12 cellular contexts compared by ENCODE assay signal in genomic region chr3:56776551-56776950, GRCh38. TPM values are rescaled to one million over a fixed set of nuclear protein-coding genes. Genes with fewer than 3 reads are reported as not detected.
A peak's percentile ranks its signal among the peaks of the same experiment; 100 is the strongest.
DNase-seq lines count a peak whose midpoint lies in the region; ATAC-seq and TF ChIP-seq lines count a peak whose summit lies in the region.
"Had no signal": no experiment of that assay in that cellular context is flagged by ENCODE, and none has a peak within 500 bp of the region (broad histone marks: within the 10 kb centered on the region; RNA-seq: fewer than 3 reads in every experiment).

No MANE protein-coding gene starts in this region.

- H3K4me3 ChIP-seq in muscle layer of colon (ENCODE audit: low read depth in 1 of 2, low read length in 2 of 2) (peak overlapping the region in 1 of 2 donors; percentile 38), transverse colon (no peak overlapping the region)

- TF ChIP-seq CTCF in transverse colon (IDR thresholded peaks at IDR 0.05) (no peak), type B pancreatic cell (conservative IDR thresholded peaks at IDR 0.05) (no peak)

- DNase-seq in activated naive CD4-positive, alpha-beta T cell treated with anti-CD3 and anti-CD28 coated beads for 36 hours, result no peak
- no peak for DNase-seq in activated naive CD4-positive, alpha-beta T cell treated with anti-CD3 and anti-CD28 coated beads, Interleukin-2, amount 10 ng/mL, durations not matched to agents 7 days and 5 days
- DNase-seq in activated naive CD8-positive, alpha-beta T cell treated with anti-CD3 and anti-CD28 coated beads, Interleukin-2, amount 50 U/mL, for 24 hours, result no peak
- DNase-seq in transverse colon, result no peak
- DNase-seq in middle frontal gyrus (ENCODE audit: extremely low spot score, low spot score), result no peak
- DNase-seq in activated CD4-positive, CD25-positive, alpha-beta regulatory T cell treated with anti-CD3 and anti-CD28 coated beads, Interleukin-2, amount 50 U/mL, for 72 hours, result no peak
- DNase-seq in type B pancreatic cell (ENCODE audit: extremely low spot score, unreplicated experiment), result no peak
- DNase-seq: foreskin keratinocyte; NCI-H187; stimulated activated CD4-positive, alpha-beta T cell treated with anti-CD3 and anti-CD28 coated beads, Interleukin-1b, Interleukin-23, amount 100 ng/mL, for 48 hours; stimulated activated CD8-positive, alpha-beta memory T cell treated with anti-CD3 and anti-CD28 coated beads, Interleukin-4, amount 100 ng/mL, for 48 hours had no signal

- ATAC-seq in activated naive CD8-positive, alpha-beta T cell treated with anti-CD3 and anti-CD28 coated beads, Interleukin-2, amount 50 U/mL, for 24 hours, result no peak
- ATAC-seq: foreskin keratinocyte had no signal

- TF ChIP-seq POLR2A in transverse colon (IDR thresholded peaks at IDR 0.05), result no peak

- intact Hi-C loops in activated naive CD4-positive, alpha-beta T cell treated with anti-CD3 and anti-CD28 coated beads for 36 hours (cut with micrococcal nuclease), result no loop called here
- intact Hi-C loops in transverse colon (cut with DNase I; ENCODE audit: low total_unique reads), result no loop called here

- H3K9ac ChIP-seq in muscle layer of colon (ENCODE audit: low read length), result peak overlapping the region; percentile 23

- H3K4me3 Mint-ChIP-seq in activated naive CD4-positive, alpha-beta T cell treated with anti-CD3 and anti-CD28 coated beads for 36 hours, result no peak overlapping the region
- no peak overlapping the region for H3K4me3 Mint-ChIP-seq in activated naive CD4-positive, alpha-beta T cell treated with anti-CD3 and anti-CD28 coated beads, Interleukin-2, amount 10 ng/mL, durations not matched to agents 7 days and 5 days
- no peak overlapping the region for H3K4me3 Mint-ChIP-seq in activated naive CD8-positive, alpha-beta T cell treated with anti-CD3 and anti-CD28 coated beads, Interleukin-2, amount 50 U/mL, for 24 hours
- H3K4me3 Mint-ChIP-seq in type B pancreatic cell, result no peak overlapping the region

- H3K36me3 Mint-ChIP-seq in activated naive CD4-positive, alpha-beta T cell treated with anti-CD3 and anti-CD28 coated beads for 36 hours (ENCODE audit: low read depth), result peaks cover 17% of the 10 kb centered on the region
- peaks cover 77% of the 10 kb centered on the region for H3K36me3 Mint-ChIP-seq in activated naive CD4-positive, alpha-beta T cell treated with anti-CD3 and anti-CD28 coated beads, Interleukin-2, amount 10 ng/mL, durations not matched to agents 7 days and 5 days
- H3K36me3 Mint-ChIP-seq in activated naive CD8-positive, alpha-beta T cell treated with anti-CD3 and anti-CD28 coated beads, Interleukin-2, amount 50 U/mL, for 24 hours (ENCODE audit: low read depth), result peaks cover 45% of the 10 kb centered on the region
- H3K36me3 Mint-ChIP-seq in type B pancreatic cell, result peaks cover 18% of the 10 kb centered on the region

- no peak for TF ChIP-seq EP300 in transverse colon (IDR thresholded peaks at IDR 0.05; ENCODE audit: low read depth)

- H3K4me1 ChIP-seq in muscle layer of colon (ENCODE audit: insufficient read depth, low read length) (peaks cover 20% of the 10 kb centered on the region), transverse colon (peaks cover 0 to 20% (median 8%) of the 10 kb centered on the region in 4 donors)
- H3K4me1 ChIP-seq: foreskin keratinocyte had no signal

- WGBS in transverse colon (ENCODE audit: low coverage in 1 of 2), 2 donors, result 78% methylated on average over 3 of the region's 3 CpGs; no CpG with 5 or more reads in 1 of the 2 donors

- peaks cover 82% of the 10 kb centered on the region for H3K4me1 Mint-ChIP-seq in activated naive CD4-positive, alpha-beta T cell treated with anti-CD3 and anti-CD28 coated beads for 36 hours (ENCODE audit: low read depth)
- peaks cover 87% of the 10 kb centered on the region for H3K4me1 Mint-ChIP-seq in activated naive CD4-positive, alpha-beta T cell treated with anti-CD3 and anti-CD28 coated beads, Interleukin-2, amount 10 ng/mL, durations not matched to agents 7 days and 5 days
- H3K4me1 Mint-ChIP-seq in activated naive CD8-positive, alpha-beta T cell treated with anti-CD3 and anti-CD28 coated beads, Interleukin-2, amount 50 U/mL, for 24 hours, result peaks cover 90% of the 10 kb centered on the region
- H3K4me1 Mint-ChIP-seq in type B pancreatic cell (ENCODE audit: unreplicated experiment), result peaks cover 49% of the 10 kb centered on the region

- H3K36me3 ChIP-seq in muscle layer of colon (ENCODE audit: insufficient read depth, low read length) (peaks cover 21% of the 10 kb centered on the region), transverse colon (no peaks in the 10 kb centered on the region)

- H3K27ac Mint-ChIP-seq in activated naive CD4-positive, alpha-beta T cell treated with anti-CD3 and anti-CD28 coated beads for 36 hours, result peak overlapping the region; percentile 31
- H3K27ac Mint-ChIP-seq in activated naive CD4-positive, alpha-beta T cell treated with anti-CD3 and anti-CD28 coated beads, Interleukin-2, amount 10 ng/mL, durations not matched to agents 7 days and 5 days, result no peak overlapping the region
- peak overlapping the region; percentile 66 for H3K27ac Mint-ChIP-seq in activated naive CD8-positive, alpha-beta T cell treated with anti-CD3 and anti-CD28 coated beads, Interleukin-2, amount 50 U/mL, for 24 hours
- no peak overlapping the region for H3K27ac Mint-ChIP-seq in type B pancreatic cell

- in situ Hi-C loops in transverse colon (cut with MboI; ENCODE audit: low pct_ligation_motif_present in 1 of 4, low pct_unique_long_range_greater_than_20kb in 1 of 4, low sequenced_read_pairs in 3 of 4), result no loop called here

- no peaks in the 10 kb centered on the region for H3K9me3 Mint-ChIP-seq in activated naive CD4-positive, alpha-beta T cell treated with anti-CD3 and anti-CD28 coated beads for 36 hours
- no peaks in the 10 kb centered on the region for H3K9me3 Mint-ChIP-seq in activated naive CD4-positive, alpha-beta T cell treated with anti-CD3 and anti-CD28 coated beads, Interleukin-2, amount 10 ng/mL, durations not matched to agents 7 days and 5 days
- no peaks in the 10 kb centered on the region for H3K9me3 Mint-ChIP-seq in activated naive CD8-positive, alpha-beta T cell treated with anti-CD3 and anti-CD28 coated beads, Interleukin-2, amount 50 U/mL, for 24 hours
- H3K9me3 Mint-ChIP-seq in type B pancreatic cell, result no peaks in the 10 kb centered on the region

- H3K27me3 ChIP-seq in muscle layer of colon (ENCODE audit: control insufficient read depth in 1 of 2, insufficient read depth in 2 of 2, low read length in 2 of 2), result no peaks in the 10 kb centered on the region
- no peaks in the 10 kb centered on the region for H3K27me3 ChIP-seq in transverse colon
- H3K27me3 ChIP-seq: foreskin keratinocyte had no signal

- H3K27ac ChIP-seq in muscle layer of colon (ENCODE audit: low read depth, low read length) (peak overlapping the region; percentile 67), transverse colon (peak overlapping the region in 3 of 4 donors; percentile 53 to 67 (median 62))

- H3K9me3 ChIP-seq in muscle layer of colon (ENCODE audit: low read length), result no peaks in the 10 kb centered on the region
- H3K9me3 ChIP-seq in transverse colon, result no peaks in the 10 kb centered on the region

- no peaks in the 10 kb centered on the region for H3K27me3 Mint-ChIP-seq in activated naive CD4-positive, alpha-beta T cell treated with anti-CD3 and anti-CD28 coated beads for 36 hours (ENCODE audit: low read depth)
- H3K27me3 Mint-ChIP-seq in activated naive CD4-positive, alpha-beta T cell treated with anti-CD3 and anti-CD28 coated beads, Interleukin-2, amount 10 ng/mL, durations not matched to agents 7 days and 5 days, result no peaks in the 10 kb centered on the region
- no peaks in the 10 kb centered on the region for H3K27me3 Mint-ChIP-seq in activated naive CD8-positive, alpha-beta T cell treated with anti-CD3 and anti-CD28 coated beads, Interleukin-2, amount 50 U/mL, for 24 hours
- no peaks in the 10 kb centered on the region for H3K27me3 Mint-ChIP-seq in type B pancreatic cell

- CTCF ChIA-PET in activated naive CD4-positive, alpha-beta T cell treated with anti-CD3 and anti-CD28 coated beads for 36 hours (lab: Charles Lee), result interaction anchor here (0.8 kb wide), 1 partner anchor 23 kb away, joined by 3 read pairs; no protein-coding TSS in a partner anchor
- CTCF ChIA-PET in activated naive CD4-positive, alpha-beta T cell treated with anti-CD3 and anti-CD28 coated beads, Interleukin-2, amount 10 ng/mL, durations not matched to agents 7 days and 5 days (lab: Charles Lee), result no interaction called here

RNA-seq across cellular contexts. Expression of gene ARHGEF3, which starts 25.2 kb away (rescaled TPM):
- 10 to 100 TPM; 36.4 to 37.7 TPM for total RNA-seq in activated naive CD4-positive, alpha-beta T cell treated with anti-CD3 and anti-CD28 coated beads for 36 hours
- total RNA-seq in transverse colon (10 to 100 TPM in 1 of 4 donors, 1 to 10 TPM in 3; 2.6 to 13.2 (median 5.6) TPM), type B pancreatic cell (ENCODE audit: low replicate concordance) (20.9 and 32.6 TPM in 2 replicates)

Comparison
In these comparisons a context has a peak if more than half of its experiments do, and no peak if none do; other contexts are left out.
1. H3K27ac Mint-ChIP-seq: peak in activated naive CD4-positive, alpha-beta T cell treated with anti-CD3 and anti-CD28 coated beads for 36 hours (single experiment) and activated naive CD8-positive, alpha-beta T cell treated with anti-CD3 and anti-CD28 coated beads, Interleukin-2, amount 50 U/mL, for 24 hours (single experiment); none in activated naive CD4-positive, alpha-beta T cell treated with anti-CD3 and anti-CD28 coated beads, Interleukin-2, amount 10 ng/mL, durations not matched to agents 7 days and 5 days (single experiment) and type B pancreatic cell (single experiment).